ENCODE assay signal across 9 cellular contexts in genomic region chrX:37684918-37685317, GRCh38. TPM values are rescaled to one million over a fixed set of nuclear protein-coding genes. Genes with fewer than 3 reads are reported as not detected.
A peak's percentile ranks its signal among the peaks of the same experiment; 100 is the strongest.
DNase-seq lines count a peak whose midpoint lies in the region; ATAC-seq, FAIRE-seq and TF ChIP-seq lines count a peak whose summit lies in the region.
"Had no signal": no experiment of that assay in that cellular context is flagged by ENCODE, and none has a peak within 500 bp of the region (broad histone marks: within the 10 kb centered on the region; RNA-seq: fewer than 3 reads in every experiment).

No MANE protein-coding gene starts in this region.

- no peak overlapping the region for H3K18ac ChIP-seq in H1 (ENCODE audit: extremely low read depth, low read length)

- H4K20me1 ChIP-seq in H1 (replicated peaks in 1 of 2; ENCODE audit: control insufficient read depth in 1 of 2, insufficient read depth in 2 of 2, low read length in 2 of 2), result no peaks in the 10 kb centered on the region

- H3K36me3 ChIP-seq in H7 (replicated peaks; ENCODE audit: control insufficient read depth, insufficient read depth, low read length) (no peaks in the 10 kb centered on the region), H1 (ENCODE audit: control insufficient read depth in 2 of 4, insufficient read depth in 4 of 4, low read length in 3 of 4) (no peaks in the 10 kb centered on the region)
- H3K36me3 ChIP-seq: tibial nerve had no signal

- H3K4ac ChIP-seq in H1 (replicated peaks; ENCODE audit: insufficient read length, low read depth, low read length), result no peak overlapping the region

- FAIRE-seq in H1 (lab: Jason Lieb, UNC), result peak; percentile 91

- H2BK12ac ChIP-seq in H1 (ENCODE audit: low read depth, low read length), result no peak overlapping the region

- H3K79me1 ChIP-seq in H1 (ENCODE audit: low read depth, low read length), result no peaks in the 10 kb centered on the region

- peaks cover 2% of the 10 kb centered on the region; the same call in 1 of the 2 replicates for H3K23me2 ChIP-seq in H1 (ENCODE audit: low read depth, low read length)

- 27% methylated on average over 3 of the region's 4 CpGs; no CpG with 5 or more reads in 1 of the 2 experiments for WGBS in H1 (ENCODE audit: extremely low coverage in 1 of 2, insufficient coverage in 1 of 2, insufficient read length in 1 of 2, insufficient replicate concordance in 2 of 2, low coverage in 1 of 2, low lambda C conversion rate in 2 of 2, missing lambda C conversion rate in 1 of 2), 2 experiments

- no peak for ATAC-seq in HG02970 (IDR thresholded peaks at IDR 0.05; ENCODE audit: low FRiP score, unreplicated experiment)
- no peak for ATAC-seq in GM18520 (IDR thresholded peaks at IDR 0.05; ENCODE audit: unreplicated experiment)

- H2AK5ac ChIP-seq in H1 (ENCODE audit: low read depth, low read length), result no peak overlapping the region

- no peak overlapping the region for H3K23ac ChIP-seq in H1 (ENCODE audit: insufficient read length)

- H3K9ac ChIP-seq in H1 (replicated peaks in 1 of 4; ENCODE audit: extremely low read depth in 1 of 4, low read depth in 3 of 4, low read length in 3 of 4), result no peak overlapping the region

- H3K27me3 ChIP-seq in H7 (ENCODE audit: control insufficient read depth, insufficient read depth, low read length) (peaks cover 13% of the 10 kb centered on the region), H1 (replicated peaks in 1 of 4; ENCODE audit: control insufficient read depth in 3 of 4, extremely low read depth in 1 of 4, insufficient read depth in 3 of 4, low read length in 3 of 4) (peaks cover 0 to 10% (median 8%) of the 10 kb centered on the region in 4 experiments; a peak in 6 of 7 replicates)
- H3K27me3 ChIP-seq: tibial nerve had no signal

- no peak overlapping the region for H4K5ac ChIP-seq in H1 (ENCODE audit: insufficient read length, low read depth, low read length)

- no peaks in the 10 kb centered on the region for H3K9me3 ChIP-seq in H1 (ENCODE audit: insufficient read depth in 2 of 2, low read depth in 1 of 2, low read length in 1 of 2)
- H3K9me3 ChIP-seq: tibial nerve had no signal

- CTCF ChIA-PET in H1 (lab: Charles Lee; ENCODE audit: partially characterized antibody), result interaction anchor here (0.6 to 1.0 kb wide), 2 partner anchors 8 to 486 kb away, joined by 3 to 4 read pairs; no protein-coding TSS in a partner anchor

- H2BK15ac ChIP-seq in H1 (ENCODE audit: low read length), result no peak overlapping the region

- H3K79me2 ChIP-seq in H1 (ENCODE audit: control insufficient read depth in 1 of 2, insufficient read depth in 2 of 2, low read length in 2 of 2), result no peaks in the 10 kb centered on the region

- no peak overlapping the region for H4K8ac ChIP-seq in H1 (ENCODE audit: extremely low read depth, insufficient read depth, low read length)

- no peak overlapping the region for H2BK120ac ChIP-seq in H1 (replicated peaks; ENCODE audit: low read depth, low read length)

- H3K56ac ChIP-seq in H1 (replicated peaks; ENCODE audit: insufficient read length, low read depth, low read length), result no peak overlapping the region

- TF ChIP-seq EP300 in H1 (IDR thresholded peaks at IDR 0.05; ENCODE audit: borderline replicate concordance in 1 of 2, low read depth in 2 of 2, low read length in 2 of 2), result no peak

- TF ChIP-seq CTCF in H1 (IDR thresholded peaks at IDR 0.05; ENCODE audit: control extremely low read depth in 1 of 3, insufficient read depth in 1 of 3, low read depth in 1 of 3, low read length in 3 of 3), result no peak

- no peak overlapping the region for H3K27ac ChIP-seq in H1 (ENCODE audit: low read depth, low read length)

- H4K91ac ChIP-seq in H1 (replicated peaks; ENCODE audit: insufficient read length, low read length), result no peak overlapping the region

- no peak overlapping the region for H3K4me3 ChIP-seq in H7 (ENCODE audit: insufficient read depth, low read depth, low read length)
- H3K4me3 ChIP-seq in H1 (ENCODE audit: extremely low read depth in 1 of 4, insufficient read depth in 2 of 4, low read depth in 3 of 4, low read length in 4 of 4), result peak overlapping the region in 1 of 4 experiments; percentile 50; a peak in 1 of 8 replicates

- no peak for TF ChIP-seq RAD21 in H1 (IDR thresholded peaks at IDR 0.05 in 1 of 2, conservative IDR thresholded peaks at IDR 0.05 in 1 of 2; ENCODE audit: low read depth in 2 of 2, low read length in 2 of 2)

- no peak overlapping the region for H2BK5ac ChIP-seq in H1 (ENCODE audit: low read depth, low read length)

- peaks cover 0 to 6% (median 3%) of the 10 kb centered on the region in 4 experiments; a peak in 5 of 7 replicates for H3K4me1 ChIP-seq in H1 (replicated peaks in 1 of 4; ENCODE audit: control insufficient read depth in 3 of 4, insufficient read depth in 4 of 4, low read length in 3 of 4)

- POLR2A ChIA-PET in H1 (lab: Charles Lee; ENCODE audit: partially characterized antibody), result no interaction called here

- DNase-seq in H7 (peak; percentile 16), NCI-H82 (lab: John Stamatoyannopoulos, UW) (peak; percentile 88), H1 (ENCODE audit: low read depth in 1 of 2, low spot score in 2 of 2) (no peak), pons (ENCODE audit: low spot score) (peak; percentile 0), midbrain (lab: John Stamatoyannopoulos, UW) (no peak)
- no peak for DNase-seq in activated CD4-positive, alpha-beta T cell treated with anti-CD3 and anti-CD28 coated beads for 4 hours

- H3K4me2 ChIP-seq in H1 (ENCODE audit: insufficient read depth in 1 of 2, low read depth in 2 of 2, low read length in 2 of 2), result peak overlapping the region; percentile 65 to 78

- H2BK20ac ChIP-seq in H1 (ENCODE audit: low read length), result no peak overlapping the region

- TF ChIP-seq POLR2A in H1 (IDR thresholded peaks at IDR 0.05; ENCODE audit: control extremely low read depth in 1 of 2, low read depth in 2 of 2, low read length in 2 of 2), result no peak

- H2AFZ ChIP-seq in H1 (ENCODE audit: low read length), result no peak overlapping the region

- no peak overlapping the region for H3K14ac ChIP-seq in H1 (ENCODE audit: insufficient read length)

TF ChIP-seq in H1, 55 proteins besides CTCF, POLR2A, EP300 and RAD21:
- TF ChIP-seq MAX (IDR thresholded peaks at IDR 0.05) (peak; percentile 48; the same call in 1 of the 2 replicates), ASH2L (IDR thresholded peaks at IDR 0.05; ENCODE audit: low read length) (no peak)
TF ChIP-seq in H1: peak in this region for 1.

RNA-seq across cellular contexts. Expression of gene XK, which starts 0.7 kb away (rescaled TPM):
- 1.2 and 2.2 TPM in 2 replicates for total RNA-seq in H7 (2014; rRNA removed; shearing (Covaris generic))
- 0.84 and 1.1 TPM in 2 replicates for total RNA-seq in H1 (2021; fragmentation: NEBNext Ultra II Directional; extraction: Animal tissue kit (Norgen Biotek cat#: 25700))
- polyA plus RNA-seq in H1 (2011; rRNA removed), result 0.76 and 0.78 TPM in 2 replicates
- polyA plus RNA-seq in H1 (2011; cell fraction: cytosol; rRNA removed), result 0.69 TPM
- polyA plus RNA-seq in H1 (2011; cell fraction: nucleus; rRNA removed), result 0.64 TPM
- polyA plus RNA-seq in H1 (2012, experiment 1 of 2), result 0.32 to 0.61 TPM (median 0.51 TPM) in 4 replicates
- polyA plus RNA-seq in H1 (2012, experiment 2 of 2), result 0.07 TPM
- polyA plus RNA-seq in H1 (2013, experiment 1 of 2), result 0.81 TPM
- 0.92 TPM for polyA plus RNA-seq in H1 (2013, experiment 2 of 2)
- polyA minus RNA-seq in H1 (2011; rRNA and poly(A)+ RNA removed), result 1.4 and 1.7 TPM in 2 replicates
- polyA minus RNA-seq in H1 (2011; cell fraction: cytosol; rRNA and poly(A)+ RNA removed), result 1.0 TPM
- polyA minus RNA-seq in H1 (2011; cell fraction: nucleus; rRNA and poly(A)+ RNA removed), result 2.3 TPM

Comparison
In these comparisons a context has a peak if more than half of its experiments do, and no peak if none do; other contexts are left out.
1. DNase-seq: peak in H7 (single experiment), NCI-H82 (single experiment) and pons (single experiment); none in H1 (0 of 2), activated CD4-positive, alpha-beta T cell treated with anti-CD3 and anti-CD28 coated beads for 4 hours (0 of 2) and midbrain (single experiment).